ENCODE assay signal across 9 cellular contexts in the genomic region with DNA sequence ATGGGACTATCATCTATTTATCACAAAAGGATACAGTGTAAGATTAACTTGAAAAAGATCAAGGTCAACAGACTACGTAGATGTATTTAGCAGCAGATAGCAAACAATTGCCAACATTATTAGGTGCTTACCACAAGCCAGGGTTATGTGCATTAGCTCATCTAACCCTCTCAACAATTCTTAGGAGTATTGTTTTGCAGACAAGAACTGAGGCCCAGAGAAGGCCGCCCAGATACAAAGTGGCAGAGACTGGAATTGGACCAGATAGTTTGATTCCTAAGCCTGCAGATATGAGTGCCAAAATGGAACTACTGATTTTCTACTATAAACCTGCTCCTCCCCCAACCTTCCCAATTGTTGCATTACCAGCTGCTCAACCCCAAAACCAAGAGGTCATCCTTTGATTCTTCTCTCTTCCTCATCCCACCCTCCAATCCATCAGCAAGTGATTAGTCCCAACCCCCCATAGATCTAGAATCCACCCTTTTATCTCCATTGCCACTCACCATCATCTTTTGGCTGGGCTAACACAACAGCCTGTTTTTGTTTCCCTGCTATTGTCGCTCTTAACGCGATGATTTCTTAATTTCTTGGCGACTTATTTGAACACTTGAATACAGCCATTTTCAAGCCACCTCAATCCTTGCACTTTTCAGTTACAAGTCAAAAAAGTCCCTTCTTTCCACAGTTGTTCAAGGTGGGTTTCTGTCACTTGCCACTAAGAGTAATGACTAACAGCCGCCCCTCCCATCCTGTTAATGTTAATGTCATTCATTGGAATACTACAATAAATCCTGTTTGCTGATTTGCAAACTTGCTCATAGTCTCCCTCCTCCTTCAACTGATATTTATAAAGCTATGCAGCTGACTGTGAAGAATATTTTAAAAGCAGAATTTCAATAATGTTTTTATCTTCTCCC. TPM values are rescaled to one million over a fixed set of nuclear protein-coding genes. Genes with fewer than 3 reads are reported as not detected.
A peak's percentile ranks its signal among the peaks of the same experiment; 100 is the strongest.
DNase-seq lines count a peak whose midpoint lies in the region; ATAC-seq, FAIRE-seq and TF ChIP-seq lines count a peak whose summit lies in the region.
"Had no signal": no experiment of that assay in that cellular context is flagged by ENCODE, and none has a peak within 500 bp of the region (broad histone marks: within the 10 kb centered on the region; RNA-seq: fewer than 3 reads in every experiment).

No MANE protein-coding gene starts in this region.

- H3K9ac ChIP-seq in GM12878 (ENCODE audit: control insufficient read depth, insufficient read depth, low read length): peak overlapping the region; percentile 22; the same call in 1 of the 2 replicates

- no peak overlapping the region for H2AFZ ChIP-seq in GM12878 (ENCODE audit: control insufficient read depth, low read depth, low read length)

- peak overlapping the region; percentile 79 for H3K4me2 ChIP-seq in GM12878 (ENCODE audit: control insufficient read depth, insufficient read depth)

- FAIRE-seq in HTR-8/SVneo (lab: Jason Lieb, UNC): peak; percentile 71
- no peak for FAIRE-seq in GM12878 (lab: Jason Lieb, UNC)
- FAIRE-seq: D721Med had no signal

- no peak for TF ChIP-seq RAD21 in GM12878 (IDR thresholded peaks at IDR 0.05; ENCODE audit: insufficient read depth, low read depth, low read length)

- peaks cover 0 to 6% (median 0%) of the 10 kb centered on the region in 11 donors for H3K9me3 Mint-ChIP-seq in naive thymus-derived CD4-positive, alpha-beta T cell

- SMC1A ChIA-PET in GM12878 (lab: Charles Lee; ENCODE audit: uncharacterized antibody, unreplicated experiment): interaction anchor here (1.2 to 3.9 kb wide), 13 partner anchors 20 to 110 kb away, joined by 3 to 30 read pairs (median 5); no protein-coding TSS in a partner anchor

- in situ Hi-C loops in GM12878 (cut with MboI): no loop called here

- TF ChIP-seq CTCF in BE2C (IDR thresholded peaks at IDR 0.05; ENCODE audit: low read depth, low read length) (no peak), GM12878 (IDR thresholded peaks at IDR 0.05 in 2 of 3, conservative IDR thresholded peaks at IDR 0.05 in 1 of 3; ENCODE audit: control insufficient read depth in 2 of 3, extremely low read depth in 1 of 3, insufficient read depth in 1 of 3, low read depth in 3 of 3, low read length in 3 of 3) (no peak)

- DNase-seq in BE2C (no peak), HTR-8/SVneo (ENCODE audit: insufficient read length, low spot score) (no peak), GM12878 (ENCODE audit: low read depth, low spot score) (no peak), SK-N-DZ (ENCODE audit: low spot score) (no peak), SKM-1 treated with dmso at 0.1 percent for 144 hours (lab: John Stamatoyannopoulos, UW; ENCODE audit: unreplicated experiment) (no peak), islet precursor cell (no peak)
- DNase-seq in naive thymus-derived CD4-positive, alpha-beta T cell: no peak

- no peaks in the 10 kb centered on the region for H3K9me3 ChIP-seq in BE2C
- H3K9me3 ChIP-seq in GM12878 (replicated peaks; ENCODE audit: control insufficient read depth, insufficient read depth, low read length): peaks cover 2% of the 10 kb centered on the region
- no peaks in the 10 kb centered on the region for H3K9me3 ChIP-seq in naive thymus-derived CD4-positive, alpha-beta T cell (ENCODE audit: control insufficient read depth in 2 of 3, low read length in 3 of 3)

- TF ChIP-seq EP300 in GM12878 (IDR thresholded peaks at IDR 0.05; ENCODE audit: borderline replicate concordance in 1 of 2, control insufficient read depth in 1 of 2, low read depth in 2 of 2, low read length in 2 of 2): no peak

- peak overlapping the region; percentile 88; the same call in 1 of the 2 replicates for H3K4me3 ChIP-seq in BE2C (ENCODE audit: low read depth, low read length)
- H3K4me3 ChIP-seq in GM12878: peak overlapping the region; percentile 75
- H3K4me3 ChIP-seq in naive thymus-derived CD4-positive, alpha-beta T cell (ENCODE audit: low read length): peak overlapping the region; percentile 71

- H3K4me1 Mint-ChIP-seq in naive thymus-derived CD4-positive, alpha-beta T cell: peaks cover 59 to 85% (median 80%) of the 10 kb centered on the region in 7 donors

- H3K4me3 Mint-ChIP-seq in naive thymus-derived CD4-positive, alpha-beta T cell: peak overlapping the region; percentile 88 to 99 (median 96)

- no peak for TF ChIP-seq POLR2A in GM12878 (IDR thresholded peaks at IDR 0.05; ENCODE audit: low read depth, low read length)

- ATAC-seq in GM12878 (no peak), HG02981 (IDR thresholded peaks at IDR 0.05; ENCODE audit: unreplicated experiment) (no peak)
- ATAC-seq in naive thymus-derived CD4-positive, alpha-beta T cell: no peak

- H3K36me3 Mint-ChIP-seq in naive thymus-derived CD4-positive, alpha-beta T cell: peaks cover 11 to 54% (median 34%) of the 10 kb centered on the region in 5 donors

- RAD21 ChIA-PET in GM12878 (lab: Charles Lee; ENCODE audit: unreplicated experiment): interaction anchor here (0.6 to 3.9 kb wide), 13 partner anchors 19 to 467 kb away, joined by 3 to 45 read pairs (median 5); no protein-coding TSS in a partner anchor

- no peaks in the 10 kb centered on the region for H4K20me1 ChIP-seq in GM12878 (ENCODE audit: control insufficient read depth, insufficient read depth)

- H3K4me1 ChIP-seq in BE2C (peaks cover 8% of the 10 kb centered on the region; the same call in 1 of the 2 replicates), GM12878 (ENCODE audit: control insufficient read depth, insufficient read depth, low read length) (0 out of 2 replicates have a peak, but pooled peaks cover 12% of the 10 kb centered on the region)
- H3K4me1 ChIP-seq in naive thymus-derived CD4-positive, alpha-beta T cell (ENCODE audit: control insufficient read depth in 2 of 2, insufficient read depth in 2 of 2, low read length in 2 of 2): peaks cover 57 to 62% of the 10 kb centered on the region in 2 donors

- POLR2A ChIA-PET in GM12878 (lab: Charles Lee): interaction anchor here (0.5 to 1.2 kb wide), 5 partner anchors 15 to 116 kb away, joined by 3 to 7 read pairs (median 3); no protein-coding TSS in a partner anchor
- POLR2A ChIA-PET in naive thymus-derived CD4-positive, alpha-beta T cell (lab: Charles Lee): interaction anchor here (0.6 to 4.8 kb wide), 12 partner anchors 11 to 107 kb away, joined by 3 to 33 read pairs (median 5); no protein-coding TSS in a partner anchor

- no TSS peak for BruUV-seq in GM12878 (replicated peaks; lab: Mats Ljungman, UMichigan)

- peaks cover 34% of the 10 kb centered on the region for H3K36me3 ChIP-seq in BE2C
- peaks cover 0 to 14% of the 10 kb centered on the region in 2 experiments for H3K36me3 ChIP-seq in GM12878 (ENCODE audit: control insufficient read depth in 2 of 2, insufficient read depth in 2 of 2, low read length in 1 of 2)
- peaks cover 0 to 30% (median 19%) of the 10 kb centered on the region in 3 experiments for H3K36me3 ChIP-seq in naive thymus-derived CD4-positive, alpha-beta T cell (ENCODE audit: control insufficient read depth in 2 of 3, insufficient read depth in 3 of 3, low read length in 3 of 3)

- intact Hi-C loops in GM12878 (cut with micrococcal nuclease; ENCODE audit: unreplicated experiment): loop anchor here (2.0 to 5.0 kb wide), 3 partner anchors 59 to 162 kb away; partner anchors contain the start of gene BIRC2
- intact Hi-C loops in naive thymus-derived CD4-positive, alpha-beta T cell (cut with micrococcal nuclease): loop anchor here in 1 of 2 donors (5.0 kb wide), 1 partner anchor 112 kb away; no protein-coding TSS in a partner anchor

- 91% methylated on average over 7 of the region's 7 CpGs for WGBS in GM12878 (ENCODE audit: insufficient coverage, insufficient replicate concordance, low lambda C conversion rate, missing lambda C conversion rate)

- no peaks in the 10 kb centered on the region for H3K27me3 Mint-ChIP-seq in naive thymus-derived CD4-positive, alpha-beta T cell

- H3K27ac ChIP-seq in GM12878 (ENCODE audit: control insufficient read depth, insufficient read depth): 0 out of 2 replicates have a peak overlapping the region, but pooled peaks have one; percentile 21
- H3K27ac ChIP-seq in naive thymus-derived CD4-positive, alpha-beta T cell (ENCODE audit: low read depth, low read length): peak overlapping the region; percentile 80

- H3K27me3 ChIP-seq in BE2C (no peaks in the 10 kb centered on the region), GM12878 (replicated peaks in 1 of 2; ENCODE audit: control insufficient read depth in 2 of 2, insufficient read depth in 2 of 2, low read length in 1 of 2) (no peaks in the 10 kb centered on the region)
- H3K27me3 ChIP-seq in naive thymus-derived CD4-positive, alpha-beta T cell (ENCODE audit: control insufficient read depth in 2 of 2, insufficient read depth in 2 of 2, low read length in 2 of 2): no peaks in the 10 kb centered on the region

- CTCF ChIA-PET in GM12878 (lab: Yijun Ruan, JAX): interaction anchor here (0.9 to 7.4 kb wide), 13 partner anchors 19 to 163 kb away, joined by 3 to 95 read pairs (median 5); no protein-coding TSS in a partner anchor
- CTCF ChIA-PET in naive thymus-derived CD4-positive, alpha-beta T cell (lab: Charles Lee): interaction anchor here (0.7 to 2.5 kb wide), 11 partner anchors 27 to 108 kb away, joined by 3 to 8 read pairs (median 3); no protein-coding TSS in a partner anchor

- peak overlapping the region; percentile 83 to 97 (median 93) for H3K27ac Mint-ChIP-seq in naive thymus-derived CD4-positive, alpha-beta T cell

- H3K79me2 ChIP-seq in GM12878 (ENCODE audit: control insufficient read depth, insufficient read depth, low read length): peaks cover 72% of the 10 kb centered on the region

RNA-seq across cellular contexts. Expression of gene TMEM123, which starts 2.7 kb away (rescaled TPM):
- 61.7 TPM for polyA plus RNA-seq in BE2C (2012; ENCODE audit: insufficient read depth, insufficient read length, low read depth)
- total RNA-seq in GM12878 (2013; cell fraction: nucleolus; rRNA removed): 122 and 125 TPM in 2 replicates
- total RNA-seq in GM12878 (2014; rRNA removed) (90.4 and 104 TPM in 2 replicates), GM12878 (2014; rRNA removed; fragmentation: Illumina TruSeq; extraction: Trizol) (220 and 240 TPM in 2 replicates), GM12878 (2021) (124 and 146 TPM in 2 replicates)
- 60.0 TPM for polyA plus RNA-seq in GM12878 (2011; ENCODE audit: low read depth)
- polyA plus RNA-seq in GM12878 (2011; rRNA removed) (667 and 744 TPM in 2 replicates), GM12878 (2014; fragmentation: Illumina TruSeq; extraction: Trizol) (152 and 245 TPM in 2 replicates), GM12878 (2014; fragmentation: Nextera tagmentation; extraction: Ambion mirVana) (10 to 100 TPM; 35.1 to 48.8 TPM), GM12878 (2014; rRNA removed) (62.9 and 73.9 TPM in 2 replicates), GM12878 (2016; fragmentation: Nextera tagmentation; extraction: Ambion mirVana) (100 to 1,000 TPM; 122 to 124 TPM)
- polyA plus RNA-seq in GM12878 (2011; cell fraction: cytosol; rRNA removed): 89.5 and 235 TPM in 2 replicates
- 48.4 and 94.5 TPM in 2 replicates for polyA plus RNA-seq in GM12878 (2011; cell fraction: nucleus; rRNA removed)
- polyA plus RNA-seq in GM12878 (2012): 77.6 and 83.1 TPM in 2 replicates
- 234 and 661 TPM in 2 replicates for polyA minus RNA-seq in GM12878 (2011; rRNA and poly(A)+ RNA removed)
- polyA minus RNA-seq in GM12878 (2011; cell fraction: cytosol; rRNA and poly(A)+ RNA removed): 119 and 168 TPM in 2 replicates
- polyA minus RNA-seq in GM12878 (2011; cell fraction: nucleus; rRNA and poly(A)+ RNA removed): 56.7 and 58.8 TPM in 2 replicates
- 100 to 1,000 TPM; 270 to 495 (median 437) TPM for total RNA-seq in naive thymus-derived CD4-positive, alpha-beta T cell
- 100 to 1,000 TPM; 811 to 922 TPM for polyA plus RNA-seq in naive thymus-derived CD4-positive, alpha-beta T cell
- polyA plus RNA-seq in SK-N-DZ (2014; cell fraction: cytosol; rRNA removed): 48.5 and 50.1 TPM in 2 replicates
- polyA plus RNA-seq in SK-N-DZ (2014; cell fraction: nucleus; rRNA removed): 22.0 and 22.5 TPM in 2 replicates
